ENCODE assay signal across 20 cellular contexts in genomic region chr22:29265306-29265705, GRCh38. TPM values are rescaled to one million over a fixed set of nuclear protein-coding genes. Genes with fewer than 3 reads are reported as not detected.
"Had no signal": no experiment of that assay in that cellular context is flagged by ENCODE, and none has a peak within 500 bp of the region (broad histone marks: within the 10 kb centered on the region; RNA-seq: fewer than 3 reads in every experiment).

No MANE protein-coding gene starts in this region.

- DNase-seq: activated CD4-positive, alpha-beta T cell treated with anti-CD3 and anti-CD28 coated beads, Interleukin-2, amount 10 ng/mL, durations not matched to agents 7 days and 5 days; activated CD4-positive, CD25-positive, alpha-beta regulatory T cell treated with anti-CD3 and anti-CD28 coated beads, Interleukin-2, amount 50 U/mL, for 72 hours; activated CD8-positive, alpha-beta memory T cell treated with anti-CD3 and anti-CD28 coated beads, Interleukin-2, amount 10 ng/mL, durations not matched to agents 7 days and 5 days; activated CD8-positive, alpha-beta T cell treated with anti-CD3 and anti-CD28 coated beads for 36 hours; activated gamma-delta T cell treated with Interleukin-2 at 50 U/mL for 16 hours; activated T-cell treated with anti-CD3 and anti-CD28 coated beads for 4 hours; central memory CD4-positive, alpha-beta T cell; effector memory CD4-positive, alpha-beta T cell; foreskin melanocyte; hippocampal formation; kidney glomerular epithelial cell; left ventricle myocardium superior; occipital lobe; sigmoid colon; stimulated activated CD4-positive, alpha-beta T cell treated with anti-CD3 and anti-CD28 coated beads, Interleukin-2, amount 100 ng/mL, for 48 hours; stimulated activated naive CD4-positive, alpha-beta T cell; testis; trophoblast cell had no signal

- H3K9me3 Mint-ChIP-seq: activated CD4-positive, alpha-beta T cell treated with anti-CD3 and anti-CD28 coated beads, Interleukin-2, amount 10 ng/mL, durations not matched to agents 7 days and 5 days; activated CD8-positive, alpha-beta T cell treated with anti-CD3 and anti-CD28 coated beads for 36 hours; activated naive CD4-positive, alpha-beta T cell treated with anti-CD3 and anti-CD28 coated beads, Interleukin-2, amount 50 U/mL, for 24 hours had no signal

- H3K4me3 Mint-ChIP-seq: activated CD4-positive, alpha-beta T cell treated with anti-CD3 and anti-CD28 coated beads, Interleukin-2, amount 10 ng/mL, durations not matched to agents 7 days and 5 days; activated naive CD4-positive, alpha-beta T cell treated with anti-CD3 and anti-CD28 coated beads, Interleukin-2, amount 50 U/mL, for 24 hours had no signal

- H3K9me3 ChIP-seq: sigmoid colon, testis had no signal

- H3K27me3 Mint-ChIP-seq: activated CD4-positive, alpha-beta T cell treated with anti-CD3 and anti-CD28 coated beads, Interleukin-2, amount 10 ng/mL, durations not matched to agents 7 days and 5 days; activated CD8-positive, alpha-beta memory T cell treated with anti-CD3 and anti-CD28 coated beads, Interleukin-2, amount 10 ng/mL, durations not matched to agents 7 days and 5 days; activated CD8-positive, alpha-beta T cell treated with anti-CD3 and anti-CD28 coated beads for 36 hours; activated naive CD4-positive, alpha-beta T cell treated with anti-CD3 and anti-CD28 coated beads, Interleukin-2, amount 50 U/mL, for 24 hours had no signal

- H3K27ac Mint-ChIP-seq: activated CD4-positive, alpha-beta T cell treated with anti-CD3 and anti-CD28 coated beads, Interleukin-2, amount 10 ng/mL, durations not matched to agents 7 days and 5 days; activated CD8-positive, alpha-beta memory T cell treated with anti-CD3 and anti-CD28 coated beads, Interleukin-2, amount 10 ng/mL, durations not matched to agents 7 days and 5 days; activated CD8-positive, alpha-beta T cell treated with anti-CD3 and anti-CD28 coated beads for 36 hours; activated naive CD4-positive, alpha-beta T cell treated with anti-CD3 and anti-CD28 coated beads, Interleukin-2, amount 50 U/mL, for 24 hours had no signal

- ATAC-seq: activated CD8-positive, alpha-beta memory T cell treated with anti-CD3 and anti-CD28 coated beads, Interleukin-2, amount 10 ng/mL, durations not matched to agents 7 days and 5 days; activated CD8-positive, alpha-beta T cell treated with anti-CD3 and anti-CD28 coated beads for 36 hours; left ventricle myocardium superior had no signal

- H3K4me3 ChIP-seq: sigmoid colon, smooth muscle cell, testis had no signal

- H3K27me3 ChIP-seq: sigmoid colon, testis had no signal

- H3K27ac ChIP-seq: testis had no signal

RNA-seq across cellular contexts. Expression of gene RASL10A, which starts 50.2 kb away (rescaled TPM):
- total RNA-seq: smooth muscle cell had no signal
- polyA plus RNA-seq: smooth muscle cell had no signal

RNA-seq across cellular contexts. Expression of gene EMID1, which starts 59.6 kb away (rescaled TPM):
- total RNA-seq: activated CD4-positive, alpha-beta T cell treated with anti-CD3 and anti-CD28 coated beads, Interleukin-2, amount 10 ng/mL, durations not matched to agents 7 days and 5 days had no signal
